ENCODE assay signal across 34 cellular contexts in genomic region chr17:5783269-5783668, GRCh38.
"Had no signal": no experiment of that assay in that cellular context is flagged by ENCODE, and none has a peak within 500 bp of the region (broad histone marks: within the 10 kb centered on the region; RNA-seq: fewer than 3 reads in every experiment).

No MANE protein-coding gene starts in this region.

- H3K9me3 ChIP-seq: adrenal gland, ascending aorta had no signal

- H3K36me3 ChIP-seq: adrenal gland, ascending aorta, brain microvascular endothelial cell, breast epithelium, cardiac muscle cell had no signal

- H3K27me3 ChIP-seq: adrenal gland, ascending aorta, body of pancreas, brain microvascular endothelial cell, cardiac muscle cell had no signal

- H3K4me1 ChIP-seq: adrenal gland, ascending aorta, body of pancreas, breast epithelium had no signal

- H3K4me3 ChIP-seq: adrenal gland, ascending aorta, body of pancreas, breast epithelium, cardiac muscle cell had no signal

- ATAC-seq: activated naive CD4-positive, alpha-beta T cell treated with anti-CD3 and anti-CD28 coated beads, Interleukin-2, amount 50 U/mL, for 72 hours; activated naive CD8-positive, alpha-beta T cell treated with anti-CD3 and anti-CD28 coated beads, Interleukin-2, amount 50 U/mL, for 24 hours; activated T-cell treated with anti-CD3 and anti-CD28 coated beads, Interleukin-2, amount 50 U/mL, for 4 hours; activated T-cell treated with anti-CD3 and anti-CD28 coated beads, Interleukin-2, amount 50 U/mL, for 72 hours; activated T-helper 17 cell treated with anti-CD3 and anti-CD28 coated beads, Interleukin-2, amount 50 U/mL, for 72 hours; body of pancreas had no signal

- DNase-seq: activated effector memory CD4-positive, alpha-beta T cell treated with anti-CD3 and anti-CD28 coated beads, Interleukin-2, amount 50 U/mL, for 16 hours; activated effector memory CD4-positive, alpha-beta T cell treated with Interleukin-2 at 50 U/mL for 16 hours; activated gamma-delta T cell; activated gamma-delta T cell treated with Interleukin-2 at 50 U/mL for 16 hours; activated naive CD4-positive, alpha-beta T cell; activated naive CD4-positive, alpha-beta T cell treated with anti-CD3 and anti-CD28 coated beads for 36 hours; activated naive CD4-positive, alpha-beta T cell treated with anti-CD3 and anti-CD28 coated beads, Interleukin-2, amount 10 ng/mL, durations not matched to agents 7 days and 5 days; activated naive CD4-positive, alpha-beta T cell treated with anti-CD3 and anti-CD28 coated beads, Interleukin-2, amount 50 U/mL, for 16 hours; activated naive CD4-positive, alpha-beta T cell treated with Interleukin-2 at 50 U/mL for 16 hours; activated naive CD8-positive, alpha-beta T cell treated with anti-CD3 and anti-CD28 coated beads for 36 hours; activated naive CD8-positive, alpha-beta T cell treated with anti-CD3 and anti-CD28 coated beads, Interleukin-2, amount 10 ng/mL, durations not matched to agents 7 days and 5 days; activated naive CD8-positive, alpha-beta T cell treated with anti-CD3 and anti-CD28 coated beads, Interleukin-2, amount 50 U/mL, for 24 hours; activated T-cell treated with anti-CD3 and anti-CD28 coated beads, Interleukin-2, amount 50 U/mL, for 1 hour; activated T-cell treated with anti-CD3 and anti-CD28 coated beads, Interleukin-2, amount 50 U/mL, for 24 hours; activated T-cell treated with anti-CD3 and anti-CD28 coated beads, Interleukin-2, amount 50 U/mL, for 4 hours; activated T-cell treated with anti-CD3 and anti-CD28 coated beads, Interleukin-2, amount 50 U/mL, for 48 hours; activated T-cell treated with anti-CD3 and anti-CD28 coated beads, Interleukin-2, amount 50 U/mL, for 72 hours; adrenal gland; amniotic stem cell; amygdala; anterior cingulate cortex; aorta; body of pancreas; brain microvascular endothelial cell; caudate nucleus; central memory CD4-positive, alpha-beta T cell; cerebellar nuclear complex had no signal

- H3K27ac ChIP-seq: adrenal gland, ascending aorta, body of pancreas, brain microvascular endothelial cell, breast epithelium, cardiac muscle cell had no signal

- FAIRE-seq: astrocyte, bronchial epithelial cell had no signal
